In genomic region chr14:88551936-88552565, GRCh38 we compare ENCODE assay signal across 8 cellular contexts. TPM values are rescaled to one million over a fixed set of nuclear protein-coding genes. Genes with fewer than 3 reads are reported as not detected.
DNase-seq lines count a peak whose midpoint lies in the region; ATAC-seq, FAIRE-seq and TF ChIP-seq lines count a peak whose summit lies in the region.

No MANE protein-coding gene starts in this region.

- no peak overlapping the region for H3K14ac ChIP-seq in mesenchymal stem cell (ENCODE audit: low read length in 2 of 2)

- H4K8ac ChIP-seq in mesenchymal stem cell (ENCODE audit: low read length): peak overlapping the region; percentile 53

- peak overlapping the region; percentile 96 for H3K9ac ChIP-seq in mesenchymal stem cell (ENCODE audit: low read length)

- H3K23ac ChIP-seq in mesenchymal stem cell (ENCODE audit: low read length in 2 of 2): peak overlapping the region in 1 of 2 experiments; percentile 9

- 83% methylated on average over 23 of the region's 27 CpGs for WGBS in A549 (ENCODE audit: missing lambda C conversion rate)
- 78% methylated on average over 25 of the region's 27 CpGs for WGBS in mesenchymal stem cell

- no peak for FAIRE-seq in A549 (lab: Jason Lieb, UNC)

- DNase-seq in A549 (ENCODE audit: low read depth in 1 of 2, low spot score in 1 of 2): no peak
- peak; percentile 39 for DNase-seq in HuH-7.5 (ENCODE audit: low spot score)
- DNase-seq in dorsolateral prefrontal cortex: peak in 6 of 10 donors; percentile 20 to 59 (median 45)
- peak; percentile 23 for DNase-seq in mesenchymal stem cell
- DNase-seq in tibial artery: no peak
- no peak for DNase-seq in GM19238 (ENCODE audit: insufficient read length, low spot score)

- H3K4ac ChIP-seq in mesenchymal stem cell (ENCODE audit: low read depth in 1 of 2, low read length in 2 of 2): no peak overlapping the region

- intact Hi-C loops in dorsolateral prefrontal cortex (cut with DNase I) (loop anchor here (2.0 to 10.0 kb wide), 6 partner anchors 59 to 557 kb away; partner anchors contain the start of genes GALC (in 1 of the 2), KCNK10 (in 1 of the 2) and SPATA7 (in 1 of the 2)), tibial artery (cut with DNase I; ENCODE audit: low total_unique reads) (loop anchor here (5.0 kb wide), 1 partner anchor 60 kb away; no protein-coding TSS in a partner anchor)

- TF ChIP-seq RAD21 in A549 (conservative IDR thresholded peaks at IDR 0.05 in 1 of 2, IDR thresholded peaks at IDR 0.05 in 1 of 2): no peak

- no peak overlapping the region for H2AFZ ChIP-seq in mesenchymal stem cell (ENCODE audit: low read depth, low read length)

- peaks cover 21 to 28% of the 10 kb centered on the region in 2 experiments for H3K36me3 ChIP-seq in mesenchymal stem cell (ENCODE audit: control insufficient read depth in 1 of 2, insufficient read depth in 2 of 2, low read depth in 1 of 2, low read length in 2 of 2)
- H3K36me3 ChIP-seq in tibial artery: peaks cover 10 to 32% (median 20%) of the 10 kb centered on the region in 3 donors

- H3K9me3 ChIP-seq in A549: no peaks in the 10 kb centered on the region
- H3K9me3 ChIP-seq in mesenchymal stem cell (ENCODE audit: control insufficient read depth, low read length): no peaks in the 10 kb centered on the region
- no peaks in the 10 kb centered on the region for H3K9me3 ChIP-seq in tibial artery

- TF ChIP-seq POLR2A in A549 (IDR thresholded peaks at IDR 0.05; ENCODE audit: low read length): no peak

- peak overlapping the region in 1 of 2 experiments; percentile 32 for H2BK12ac ChIP-seq in mesenchymal stem cell (ENCODE audit: low read length in 2 of 2)

- H3K27ac ChIP-seq in A549 (peak overlapping the region; percentile 86 to 91), dorsolateral prefrontal cortex (peak overlapping the region in 56 of 59 donors; percentile 10 to 88 (median 69)), mesenchymal stem cell (ENCODE audit: low read length, poor library complexity, severe bottlenecking) (no peak overlapping the region), tibial artery (peak overlapping the region; percentile 69 to 85)

- H3K4me3 ChIP-seq in A549 (peak overlapping the region; percentile 63), dorsolateral prefrontal cortex (peak overlapping the region; percentile 52 to 95 (median 79)), mesenchymal stem cell (ENCODE audit: insufficient read depth in 1 of 2, low read depth in 1 of 2, low read length in 2 of 2) (peak overlapping the region in 1 of 2 experiments; percentile 95), tibial artery (peak overlapping the region; percentile 54 to 66)

- no peak for TF ChIP-seq EP300 in A549 (IDR thresholded peaks at IDR 0.05)

- H3K18ac ChIP-seq in mesenchymal stem cell (ENCODE audit: low read depth in 1 of 2, low read length in 2 of 2): no peak overlapping the region

- peak overlapping the region; percentile 90 for H3K4me2 ChIP-seq in A549
- no peak overlapping the region for H3K4me2 ChIP-seq in mesenchymal stem cell (ENCODE audit: low read length, poor library complexity, severe bottlenecking)

- no peak for ATAC-seq in A549
- ATAC-seq in HG03025 (IDR thresholded peaks at IDR 0.05; ENCODE audit: low FRiP score, unreplicated experiment): no peak
- no peak for ATAC-seq in GM18907 (IDR thresholded peaks at IDR 0.05; ENCODE audit: unreplicated experiment)

- H2BK120ac ChIP-seq in mesenchymal stem cell (ENCODE audit: low read depth, low read length): no peak overlapping the region

- CTCF ChIA-PET in A549 (lab: Yijun Ruan, JAX): interaction anchor here (0.9 to 1.8 kb wide), 4 partner anchors 8 to 363 kb away, joined by 3 to 4 read pairs (median 4); no protein-coding TSS in a partner anchor

- H3K27me3 ChIP-seq in dorsolateral prefrontal cortex (no peaks in the 10 kb centered on the region), mesenchymal stem cell (ENCODE audit: control insufficient read depth in 1 of 2, insufficient read depth in 1 of 2, low read length in 2 of 2) (no peaks in the 10 kb centered on the region), tibial artery (no peaks in the 10 kb centered on the region)

- H2BK5ac ChIP-seq in mesenchymal stem cell (ENCODE audit: low read depth, low read length, poor library complexity, severe bottlenecking): no peak overlapping the region

- no peak overlapping the region for H2BK15ac ChIP-seq in mesenchymal stem cell (ENCODE audit: low read depth, poor library complexity, severe bottlenecking)

- peaks cover 32% of the 10 kb centered on the region for H3K4me1 ChIP-seq in A549
- peaks cover 10% of the 10 kb centered on the region for H3K4me1 ChIP-seq in mesenchymal stem cell (ENCODE audit: control insufficient read depth, insufficient read depth, low read depth, low read length)
- peaks cover 14 to 60% (median 37%) of the 10 kb centered on the region in 4 donors for H3K4me1 ChIP-seq in tibial artery

- H4K91ac ChIP-seq in mesenchymal stem cell (ENCODE audit: low read length): no peak overlapping the region

- no peak overlapping the region for H2AK5ac ChIP-seq in mesenchymal stem cell (ENCODE audit: low read length, severe bottlenecking)

- POLR2A ChIA-PET in A549 (lab: Yijun Ruan, JAX): no interaction called here

- TF ChIP-seq CTCF in A549 (IDR thresholded peaks at IDR 0.05): no peak
- TF ChIP-seq CTCF in dorsolateral prefrontal cortex (IDR thresholded peaks at IDR 0.05 in 54 of 56, conservative IDR thresholded peaks at IDR 0.05 in 2 of 56; ENCODE audit: low read depth in 1 of 56, partially characterized antibody in 56 of 56): no peak
- no peak for TF ChIP-seq CTCF in tibial artery (IDR thresholded peaks at IDR 0.05)

- peaks cover 27% of the 10 kb centered on the region for H3K79me1 ChIP-seq in mesenchymal stem cell (replicated peaks; ENCODE audit: low read length, poor library complexity, severe bottlenecking)

TF ChIP-seq in A549, 52 proteins besides CTCF, POLR2A, EP300 and RAD21 (continues in another document):
- no peak for TF ChIP-seq NPAS2 (CRISPR knock-in tag; IDR thresholded peaks at IDR 0.05; ENCODE audit: borderline replicate concordance)
- no peak for TF ChIP-seq JUNB (IDR thresholded peaks at IDR 0.05)
- TF ChIP-seq POLR2AphosphoS2 (conservative IDR thresholded peaks at IDR 0.05; ENCODE audit: low read length): no peak
- TF ChIP-seq ZFP36 (IDR thresholded peaks at IDR 0.05; ENCODE audit: borderline replicate concordance, partially characterized antibody): no peak
- no peak for TF ChIP-seq RNF2 (IDR thresholded peaks at IDR 0.05; ENCODE audit: borderline replicate concordance, low read depth)
- TF ChIP-seq EHF (CRISPR knock-in tag; IDR thresholded peaks at IDR 0.05): no peak
- no peak for TF ChIP-seq RFX5 (IDR thresholded peaks at IDR 0.05)
- TF ChIP-seq HES2 (IDR thresholded peaks at IDR 0.05): no peak
- TF ChIP-seq EHMT2 (IDR thresholded peaks at IDR 0.05; ENCODE audit: low read depth): no peak
- no peak for TF ChIP-seq RCOR1 (IDR thresholded peaks at IDR 0.05; ENCODE audit: low read depth, low read length)
- TF ChIP-seq PBX3 (IDR thresholded peaks at IDR 0.05): no peak
- no peak for TF ChIP-seq BCL3 (IDR thresholded peaks at IDR 0.05)
- TF ChIP-seq CHD4 (IDR thresholded peaks at IDR 0.05; ENCODE audit: borderline replicate concordance): no peak
- TF ChIP-seq HDAC2 (IDR thresholded peaks at IDR 0.05): no peak

RNA-seq across cellular contexts. Expression of gene PTPN21, which starts 2.8 kb away (rescaled TPM):
- 8.3 and 9.8 TPM in 2 replicates for polyA plus RNA-seq in A549 (2011; rRNA removed)
- polyA plus RNA-seq in A549 (2012; cell fraction: cytosol; rRNA removed): 2.6 and 3.5 TPM in 2 replicates
- 7.3 TPM in 2 replicates for polyA plus RNA-seq in A549 (2012; cell fraction: nucleus; rRNA removed)
- 6.0 to 7.2 TPM (median 6.5 TPM) in 3 replicates for polyA plus RNA-seq in A549 (2017; fragmentation: RNase III; extraction: RNeasy Plus Mini Kit Qiagen cat#74134 plus additional on column Dnase treatment)
- polyA minus RNA-seq in A549 (2011; rRNA and poly(A)+ RNA removed): 10.3 and 12.7 TPM in 2 replicates
- 10 to 100 TPM in 119 of 120 experiments, 1 to 10 TPM in 1; 9.6 to 35.0 (median 17.6) TPM for total RNA-seq in dorsolateral prefrontal cortex
- 15.5 TPM for polyA plus RNA-seq in mesenchymal stem cell (2013, experiment 1 of 2)
- polyA plus RNA-seq in mesenchymal stem cell (2013, experiment 2 of 2): 15.8 TPM

RNA-seq across cellular contexts. Expression of gene ZC3H14, which starts 10.8 kb away (rescaled TPM):
- polyA plus RNA-seq in A549 (2011; rRNA removed) (141 and 194 TPM in 2 replicates), A549 (2017; fragmentation: RNase III; extraction: RNeasy Plus Mini Kit Qiagen cat#74134 plus additional on column Dnase treatment) (64.5 to 73.3 TPM (median 68.1 TPM) in 3 replicates)
- 66.2 and 70.1 TPM in 2 replicates for polyA plus RNA-seq in A549 (2012; cell fraction: cytosol; rRNA removed)
- polyA plus RNA-seq in A549 (2012; cell fraction: nucleus; rRNA removed): 46.8 and 61.2 TPM in 2 replicates
- 160 and 171 TPM in 2 replicates for polyA minus RNA-seq in A549 (2011; rRNA and poly(A)+ RNA removed)
- 100 to 1,000 TPM in 7 of 120 experiments, 10 to 100 TPM in 113; 68.9 to 120 (median 86.6) TPM for total RNA-seq in dorsolateral prefrontal cortex
- polyA plus RNA-seq in mesenchymal stem cell (2013, experiment 1 of 2): 39.7 TPM
- polyA plus RNA-seq in mesenchymal stem cell (2013, experiment 2 of 2): 40.1 TPM

Comparison
In these comparisons a context has a peak if more than half of its experiments do, and no peak if none do; other contexts are left out.
1. DNase-seq: peak in HuH-7.5 (single experiment), dorsolateral prefrontal cortex (6 of 10) and mesenchymal stem cell (single experiment); none in A549 (0 of 2), tibial artery (0 of 2) and GM19238 (single experiment).